11 cellular contexts compared by ENCODE assay signal in genomic region chr17:3962217-3963069, GRCh38. TPM values are rescaled to one million over a fixed set of nuclear protein-coding genes. Genes with fewer than 3 reads are reported as not detected.
DNase-seq lines count a peak whose midpoint lies in the region; ATAC-seq and TF ChIP-seq lines count a peak whose summit lies in the region.
"Had no signal": no experiment of that assay in that cellular context is flagged by ENCODE, and none has a peak within 500 bp of the region (broad histone marks: within the 10 kb centered on the region; RNA-seq: fewer than 3 reads in every experiment).

No MANE protein-coding gene starts in this region.

- no peak for TF ChIP-seq EP300 in stomach (IDR thresholded peaks at IDR 0.05)

- intact Hi-C loops in Panc1 (cut with micrococcal nuclease; ENCODE audit: unreplicated experiment) = no loop called here
- intact Hi-C loops in esophagus squamous epithelium (cut with DNase I) = no loop called here
- intact Hi-C loops in stomach (cut with DNase I; ENCODE audit: low total_unique reads) = no loop called here

- no peak for DNase-seq in activated T-cell treated with anti-CD3 and anti-CD28 coated beads, Interleukin-2, amount 50 U/mL, for 24 hours
- DNase-seq in activated T-cell treated with anti-CD3 and anti-CD28 coated beads, Interleukin-2, amount 50 U/mL, for 48 hours = no peak
- DNase-seq in Panc1 (ENCODE audit: low read depth, low spot score) (no peak), esophagus squamous epithelium (lab: John Stamatoyannopoulos, UW) (no peak), stomach (no peak), SIG-M5 treated with dmso at 0.1 percent for 504 hours (lab: John Stamatoyannopoulos, UW; ENCODE audit: unreplicated experiment) (no peak), BE2C (no peak)
- DNase-seq: ACHN, endodermal cell, NCI-H1048 had no signal

- peak overlapping the region; percentile 85 for H3K27ac Mint-ChIP-seq in activated T-cell treated with anti-CD3 and anti-CD28 coated beads, Interleukin-2, amount 50 U/mL, for 24 hours
- H3K27ac Mint-ChIP-seq: endodermal cell had no signal

- H3K4me1 Mint-ChIP-seq in activated T-cell treated with anti-CD3 and anti-CD28 coated beads, Interleukin-2, amount 50 U/mL, for 24 hours (ENCODE audit: low read depth) = peaks cover 61% of the 10 kb centered on the region

- peaks cover 16% of the 10 kb centered on the region for H3K4me1 ChIP-seq in Panc1 (ENCODE audit: control insufficient read depth, insufficient read depth, low read length)
- H3K4me1 ChIP-seq in esophagus squamous epithelium = peaks cover 24 to 77% (median 28%) of the 10 kb centered on the region in 3 donors
- peaks cover 43 to 89% (median 75%) of the 10 kb centered on the region in 4 donors for H3K4me1 ChIP-seq in stomach
- H3K4me1 ChIP-seq in BE2C = no peaks in the 10 kb centered on the region

- POLR2A ChIA-PET in Panc1 (lab: Charles Lee) = no interaction called here

- H3K27ac ChIP-seq in Panc1 (ENCODE audit: low read length) (no peak overlapping the region), esophagus squamous epithelium (peak overlapping the region in 3 of 4 donors; percentile 28 to 86 (median 53)), stomach (peak overlapping the region in 4 of 5 donors; percentile 71 to 89 (median 80))

- in situ Hi-C loops in Panc1 (cut with HindIII; ENCODE audit: low pct_unique_long_range_greater_than_20kb, low sequenced_read_pairs) = no loop called here

- H3K4me3 ChIP-seq in Panc1 (ENCODE audit: low read depth in 2 of 2, low read length in 2 of 2) = no peak overlapping the region
- H3K4me3 ChIP-seq in esophagus squamous epithelium = peak overlapping the region in 3 of 4 donors; percentile 42 to 84 (median 61)
- peak overlapping the region; percentile 52 to 73 (median 62) for H3K4me3 ChIP-seq in stomach
- no peak overlapping the region for H3K4me3 ChIP-seq in BE2C (ENCODE audit: low read depth, low read length)

- no peaks in the 10 kb centered on the region for H3K27me3 ChIP-seq in Panc1 (ENCODE audit: control insufficient read depth, insufficient read depth, low read length)
- peaks cover 3 to 49% (median 6%) of the 10 kb centered on the region in 4 donors for H3K27me3 ChIP-seq in esophagus squamous epithelium
- peaks cover 0 to 23% (median 6%) of the 10 kb centered on the region in 3 donors for H3K27me3 ChIP-seq in stomach
- peaks cover 28% of the 10 kb centered on the region for H3K27me3 ChIP-seq in BE2C

- H3K9me3 Mint-ChIP-seq in activated T-cell treated with anti-CD3 and anti-CD28 coated beads, Interleukin-2, amount 50 U/mL, for 24 hours = no peaks in the 10 kb centered on the region
- H3K9me3 Mint-ChIP-seq: endodermal cell had no signal

- ATAC-seq in Panc1 = no peak
- ATAC-seq in HG02970 (IDR thresholded peaks at IDR 0.05; ENCODE audit: low FRiP score, unreplicated experiment) = no peak

- CTCF ChIA-PET in Panc1 (lab: Charles Lee) = no interaction called here

- H3K9me3 ChIP-seq in Panc1 (ENCODE audit: control insufficient read depth, insufficient read depth, low read depth, low read length) (no peaks in the 10 kb centered on the region), esophagus squamous epithelium (no peaks in the 10 kb centered on the region), stomach (no peaks in the 10 kb centered on the region), BE2C (no peaks in the 10 kb centered on the region)

- no peaks in the 10 kb centered on the region for H3K27me3 Mint-ChIP-seq in activated T-cell treated with anti-CD3 and anti-CD28 coated beads, Interleukin-2, amount 50 U/mL, for 24 hours

- peaks cover 31% of the 10 kb centered on the region for H3K36me3 Mint-ChIP-seq in activated T-cell treated with anti-CD3 and anti-CD28 coated beads, Interleukin-2, amount 50 U/mL, for 24 hours (ENCODE audit: low read depth)

- TF ChIP-seq POLR2A in esophagus squamous epithelium (IDR thresholded peaks at IDR 0.05) (no peak), stomach (IDR thresholded peaks at IDR 0.05) (no peak)

- H3K36me3 ChIP-seq in Panc1 (ENCODE audit: control insufficient read depth, insufficient read depth, low read length) = no peaks in the 10 kb centered on the region
- no peaks in the 10 kb centered on the region for H3K36me3 ChIP-seq in esophagus squamous epithelium
- H3K36me3 ChIP-seq in stomach = peaks cover 0 to 7% (median 4%) of the 10 kb centered on the region in 4 donors
- H3K36me3 ChIP-seq in BE2C = no peaks in the 10 kb centered on the region

- H3K4me3 Mint-ChIP-seq in activated T-cell treated with anti-CD3 and anti-CD28 coated beads, Interleukin-2, amount 50 U/mL, for 24 hours = peak overlapping the region; percentile 88

- WGBS in esophagus squamous epithelium, 2 donors = 48 to 60% methylated on average over 10 of the region's 11 CpGs
- 66 to 78% (median 76%) methylated on average over 11 of the region's 11 CpGs for WGBS in stomach, 5 donors

- TF ChIP-seq CTCF in Panc1 (IDR thresholded peaks at IDR 0.05) (no peak), esophagus squamous epithelium (IDR thresholded peaks at IDR 0.05) (no peak), stomach (IDR thresholded peaks at IDR 0.05) (no peak), BE2C (IDR thresholded peaks at IDR 0.05; ENCODE audit: low read depth, low read length) (no peak)

- BruUV-seq in Panc1 (replicated peaks; lab: Mats Ljungman, UMichigan) = TSS peak; percentile 77

RNA-seq across cellular contexts. Expression of gene ATP2A3, which starts 1.8 kb away (rescaled TPM):
- total RNA-seq in Panc1 (2021; ENCODE audit: unreplicated experiment) (29.7 TPM), esophagus squamous epithelium (1 to 10 TPM; 2.7 to 9.9 (median 5.3) TPM), stomach (1,000 to 10,000 TPM in 1 of 5 donors, 100 to 1,000 TPM in 2, 10 to 100 TPM in 2; 49.4 to 1,069 (median 212) TPM)
- polyA plus RNA-seq in Panc1 (2012; ENCODE audit: insufficient read length) = 35.7 TPM
- polyA plus RNA-seq in stomach = 10 to 100 TPM; 10.4 to 16.1 (median 15.4) TPM
- polyA plus RNA-seq in BE2C (2012; ENCODE audit: insufficient read depth, insufficient read length, low read depth) = 1.1 TPM

RNA-seq across cellular contexts. Expression of gene P2RX1, which starts 46.2 kb away (rescaled TPM):
- not detected for total RNA-seq in Panc1 (2021; ENCODE audit: unreplicated experiment)
- not detected for polyA plus RNA-seq in Panc1 (2012; ENCODE audit: insufficient read length)
- total RNA-seq in esophagus squamous epithelium = 10 to 100 TPM in 1 of 4 donors, 1 to 10 TPM in 3; 1.2 to 13.0 (median 2.1) TPM
- total RNA-seq in stomach = 10 to 100 TPM in 1 of 5 donors, 1 to 10 TPM in 4; 2.4 to 13.4 (median 6.7) TPM
- 1 to 10 TPM in 1 of 3 donors, under 1 TPM in 2; 0.75 to 2.4 (median 0.92) TPM for polyA plus RNA-seq in stomach
- 0.26 TPM for polyA plus RNA-seq in BE2C (2012; ENCODE audit: insufficient read depth, insufficient read length, low read depth)
- total RNA-seq: endodermal cell had no signal

Comparison
In these comparisons a context has a peak if more than half of its experiments do, and no peak if none do; other contexts are left out.
1. H3K4me3 ChIP-seq: peak in esophagus squamous epithelium (3 of 4) and stomach (4 of 4); none in Panc1 (0 of 2) and BE2C (single experiment).